ENCODE assay signal across 26 cellular contexts in the genomic region with DNA sequence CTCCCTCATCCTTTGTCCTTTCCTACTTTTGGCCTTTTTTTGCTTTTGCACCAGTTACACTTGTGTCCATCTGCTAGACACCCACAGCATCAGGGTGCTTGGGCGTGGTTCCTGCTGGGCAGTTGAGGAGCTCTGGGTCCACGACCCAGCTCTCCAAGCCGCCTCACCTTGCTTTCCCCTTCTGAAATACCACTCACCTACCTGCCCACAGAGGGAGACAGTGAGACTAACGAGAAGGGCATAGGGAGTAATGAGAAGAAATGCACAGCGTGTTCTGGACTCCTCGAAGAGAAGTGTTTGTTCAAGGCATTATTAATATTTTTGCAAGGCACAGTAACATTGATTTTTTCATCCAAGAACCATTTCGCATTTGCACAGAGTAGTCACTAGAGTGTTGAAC.
DNase-seq lines count a peak whose midpoint lies in the region; FAIRE-seq and TF ChIP-seq lines count a peak whose summit lies in the region.
"Had no signal": no experiment of that assay in that cellular context is flagged by ENCODE, and none has a peak within 500 bp of the region (broad histone marks: within the 10 kb centered on the region; RNA-seq: fewer than 3 reads in every experiment).

No MANE protein-coding gene starts in this region.

- H3K27me3 Mint-ChIP-seq in activated T-helper 1 cell treated with anti-CD3 and anti-CD28 coated beads, Interleukin-12 subunit alpha, Interleukin-12 subunit beta, Interleukin-2, Interleukin-4 antibody, amounts not matched to agents 30 ng/mL and 10 ng/mL and 1 ng/mL, durations not matched to agents 14 hours and 24 hours and 36 hours (ENCODE audit: insufficient read depth) = peaks cover 15% of the 10 kb centered on the region
- H3K27me3 Mint-ChIP-seq: activated naive CD8-positive, alpha-beta T cell treated with anti-CD3 and anti-CD28 coated beads for 36 hours had no signal

- no peaks in the 10 kb centered on the region for H3K9me3 Mint-ChIP-seq in activated T-helper 1 cell treated with anti-CD3 and anti-CD28 coated beads, Interleukin-12 subunit alpha, Interleukin-12 subunit beta, Interleukin-2, Interleukin-4 antibody, amounts not matched to agents 30 ng/mL and 10 ng/mL and 1 ng/mL, durations not matched to agents 14 hours and 24 hours and 36 hours
- H3K9me3 Mint-ChIP-seq: activated naive CD8-positive, alpha-beta T cell treated with anti-CD3 and anti-CD28 coated beads for 36 hours; activated T-helper 17 cell treated with anti-CD3 and anti-CD28 coated beads, Interleukin-2, amount 50 U/mL, for 72 hours; central memory CD8-positive, alpha-beta T cell; immature natural killer cell had no signal

- H3F3A ChIP-seq in OCI-LY1 (ENCODE audit: insufficient read depth, low read length) = no peaks in the 10 kb centered on the region

- no peak overlapping the region for H3K4me3 Mint-ChIP-seq in activated T-helper 1 cell treated with anti-CD3 and anti-CD28 coated beads, Interleukin-12 subunit alpha, Interleukin-12 subunit beta, Interleukin-2, Interleukin-4 antibody, amounts not matched to agents 30 ng/mL and 10 ng/mL and 1 ng/mL, durations not matched to agents 14 hours and 24 hours and 36 hours
- H3K4me3 Mint-ChIP-seq: activated naive CD8-positive, alpha-beta T cell treated with anti-CD3 and anti-CD28 coated beads for 36 hours; activated T-helper 17 cell treated with anti-CD3 and anti-CD28 coated beads, Interleukin-2, amount 50 U/mL, for 72 hours; central memory CD8-positive, alpha-beta T cell; immature natural killer cell had no signal

- peak; percentile 13; the same call in 1 of the 2 replicates for TF ChIP-seq CTCF in C4-2B (conservative IDR thresholded peaks at IDR 0.05)
- TF ChIP-seq CTCF in OCI-LY1 (IDR thresholded peaks at IDR 0.05; ENCODE audit: low read length) = peak; percentile 65
- TF ChIP-seq CTCF in epithelial cell of esophagus (IDR thresholded peaks at IDR 0.05; ENCODE audit: insufficient read depth, low read depth, low read length, missing control alignments) = peak; percentile 12

- FAIRE-seq in GM12891 (lab: Jason Lieb, UNC) = peak; percentile 55
- FAIRE-seq: G401.6, H54 had no signal

- H3K36me3 ChIP-seq in OCI-LY1 (ENCODE audit: insufficient read depth, low read length) = no peaks in the 10 kb centered on the region
- H3K36me3 ChIP-seq: heart right ventricle, left ventricle myocardium inferior, sigmoid colon had no signal

- no peak overlapping the region for H3K9ac ChIP-seq in OCI-LY1 (ENCODE audit: low read length)
- H3K9ac ChIP-seq: SK-N-SH had no signal

- no peak overlapping the region for H2AFZ ChIP-seq in OCI-LY1 (ENCODE audit: low read length)

- no peak for TF ChIP-seq POLR2A in GM12891 (IDR thresholded peaks at IDR 0.05; ENCODE audit: low read depth, low read length)

- no peak overlapping the region for H3K4me3 ChIP-seq in OCI-LY1 (ENCODE audit: low read depth, low read length, poor library complexity, severe bottlenecking)
- no peak overlapping the region for H3K4me3 ChIP-seq in epithelial cell of esophagus (ENCODE audit: low read length)
- H3K4me3 ChIP-seq: heart right ventricle, left ventricle myocardium inferior, mucosa of descending colon, sigmoid colon had no signal

- intact Hi-C loops in activated T-helper 1 cell treated with anti-CD3 and anti-CD28 coated beads, Interleukin-12 subunit alpha, Interleukin-12 subunit beta, Interleukin-2, Interleukin-4 antibody, amounts not matched to agents 30 ng/mL and 10 ng/mL and 1 ng/mL, durations not matched to agents 14 hours and 24 hours and 36 hours (cut with micrococcal nuclease) = no loop called here

- H3K27ac Mint-ChIP-seq in activated T-helper 1 cell treated with anti-CD3 and anti-CD28 coated beads, Interleukin-12 subunit alpha, Interleukin-12 subunit beta, Interleukin-2, Interleukin-4 antibody, amounts not matched to agents 30 ng/mL and 10 ng/mL and 1 ng/mL, durations not matched to agents 14 hours and 24 hours and 36 hours = no peak overlapping the region
- H3K27ac Mint-ChIP-seq: activated naive CD8-positive, alpha-beta T cell treated with anti-CD3 and anti-CD28 coated beads for 36 hours; activated T-helper 17 cell treated with anti-CD3 and anti-CD28 coated beads, Interleukin-2, amount 50 U/mL, for 72 hours; immature natural killer cell had no signal

- no peak overlapping the region for H3K27ac ChIP-seq in C4-2B
- H3K27ac ChIP-seq in OCI-LY1 (ENCODE audit: low read depth, low read length, poor library complexity, severe bottlenecking) = no peak overlapping the region
- H3K27ac ChIP-seq: heart right ventricle, left ventricle myocardium inferior, sigmoid colon, VCaP had no signal

- H3K9me2 ChIP-seq in OCI-LY1 (ENCODE audit: low read depth, low read length) = no peaks in the 10 kb centered on the region
- H3K9me2 ChIP-seq: SK-N-SH had no signal

- no peaks in the 10 kb centered on the region for H3K79me2 ChIP-seq in OCI-LY1 (ENCODE audit: insufficient read depth, low read length)

- H3K27me3 ChIP-seq in OCI-LY1 (ENCODE audit: insufficient read depth, low read length) = no peaks in the 10 kb centered on the region
- H3K27me3 ChIP-seq: heart right ventricle, sigmoid colon had no signal

- no peaks in the 10 kb centered on the region for H3K36me3 Mint-ChIP-seq in activated T-helper 1 cell treated with anti-CD3 and anti-CD28 coated beads, Interleukin-12 subunit alpha, Interleukin-12 subunit beta, Interleukin-2, Interleukin-4 antibody, amounts not matched to agents 30 ng/mL and 10 ng/mL and 1 ng/mL, durations not matched to agents 14 hours and 24 hours and 36 hours (ENCODE audit: low read depth)
- H3K36me3 Mint-ChIP-seq: activated naive CD8-positive, alpha-beta T cell treated with anti-CD3 and anti-CD28 coated beads for 36 hours; immature natural killer cell had no signal

- H3K4me1 ChIP-seq in OCI-LY1 (ENCODE audit: insufficient read depth, low read length, severe bottlenecking) = no peaks in the 10 kb centered on the region

- H3K9me3 ChIP-seq in OCI-LY1 (ENCODE audit: low read length) = no peaks in the 10 kb centered on the region
- H3K9me3 ChIP-seq: heart right ventricle, left ventricle myocardium inferior, mucosa of descending colon, sigmoid colon, SK-N-SH had no signal

- H3K4me2 ChIP-seq in OCI-LY1 (ENCODE audit: low read length) = no peak overlapping the region
- H3K4me2 ChIP-seq: SK-N-SH had no signal

- no peak for DNase-seq in GM12891 (ENCODE audit: insufficient read length, low spot score)
- DNase-seq in epithelial cell of esophagus (ENCODE audit: low read depth) = no peak
- no peak for DNase-seq in NCI-H345 (lab: John Stamatoyannopoulos, UW)
- no peak for DNase-seq in activated gamma-delta T cell treated with Interleukin-2 at 50 U/mL for 16 hours
- DNase-seq in activated T-helper 1 cell treated with anti-CD3 and anti-CD28 coated beads, Interleukin-12 subunit alpha, Interleukin-12 subunit beta, Interleukin-2, Interleukin-4 antibody, amounts not matched to agents 30 ng/mL and 10 ng/mL and 1 ng/mL, durations not matched to agents 14 hours and 24 hours and 36 hours (ENCODE audit: low spot score) = no peak
- no peak for DNase-seq in NCI-H2029 treated with DMSO at 0.1 percent for 48 hours (lab: John Stamatoyannopoulos, UW)
- DNase-seq: activated CD4-positive, alpha-beta T cell treated with anti-CD3 and anti-CD28 coated beads, Interleukin-2, amount 50 U/mL, for 1 hour; activated naive CD8-positive, alpha-beta T cell treated with anti-CD3 and anti-CD28 coated beads for 36 hours; foreskin fibroblast; heart right ventricle; immature natural killer cell; left ventricle myocardium inferior; mucosa of descending colon; NCI-H187; NCI-H2227 treated with DMSO at 0.1 percent for 48 hours; sigmoid colon; SK-N-SH; stimulated activated CD8-positive, alpha-beta memory T cell treated with anti-CD3 and anti-CD28 coated beads, Interleukin-4, amount 100 ng/mL, for 48 hours; T-helper 2 cell had no signal

- H4K20me1 ChIP-seq in OCI-LY1 (ENCODE audit: insufficient read depth, low read length) = no peaks in the 10 kb centered on the region

- no peaks in the 10 kb centered on the region for H3K4me1 Mint-ChIP-seq in activated T-helper 1 cell treated with anti-CD3 and anti-CD28 coated beads, Interleukin-12 subunit alpha, Interleukin-12 subunit beta, Interleukin-2, Interleukin-4 antibody, amounts not matched to agents 30 ng/mL and 10 ng/mL and 1 ng/mL, durations not matched to agents 14 hours and 24 hours and 36 hours (ENCODE audit: low read depth)
- H3K4me1 Mint-ChIP-seq: activated naive CD8-positive, alpha-beta T cell treated with anti-CD3 and anti-CD28 coated beads for 36 hours; activated T-helper 17 cell treated with anti-CD3 and anti-CD28 coated beads, Interleukin-2, amount 50 U/mL, for 72 hours; central memory CD8-positive, alpha-beta T cell; immature natural killer cell had no signal

TF ChIP-seq in GM12891, 5 proteins besides CTCF, POLR2A, EP300 and RAD21:
- TF ChIP-seq POLR2AphosphoS5 (IDR thresholded peaks at IDR 0.05; ENCODE audit: low read depth, low read length) (no peak), PAX5 (IDR thresholded peaks at IDR 0.05; ENCODE audit: insufficient read depth, low read length, severe bottlenecking) (no peak), POU2F2 (IDR thresholded peaks at IDR 0.05; ENCODE audit: low read depth, low read length) (no peak), TAF1 (IDR thresholded peaks at IDR 0.05; ENCODE audit: low read depth, low read length) (no peak), SPI1 (IDR thresholded peaks at IDR 0.05; ENCODE audit: low read depth, low read length) (no peak)

Comparison
In these comparisons a context has a peak if more than half of its experiments do, and no peak if none do; other contexts are left out.
1. CTCF ChIP-seq: peak in every context shown above with its lines; median percentile 65 in OCI-LY1; 13 in C4-2B; 12 in epithelial cell of esophagus.